ENCODE assay signal across 8 cellular contexts in the genomic region with DNA sequence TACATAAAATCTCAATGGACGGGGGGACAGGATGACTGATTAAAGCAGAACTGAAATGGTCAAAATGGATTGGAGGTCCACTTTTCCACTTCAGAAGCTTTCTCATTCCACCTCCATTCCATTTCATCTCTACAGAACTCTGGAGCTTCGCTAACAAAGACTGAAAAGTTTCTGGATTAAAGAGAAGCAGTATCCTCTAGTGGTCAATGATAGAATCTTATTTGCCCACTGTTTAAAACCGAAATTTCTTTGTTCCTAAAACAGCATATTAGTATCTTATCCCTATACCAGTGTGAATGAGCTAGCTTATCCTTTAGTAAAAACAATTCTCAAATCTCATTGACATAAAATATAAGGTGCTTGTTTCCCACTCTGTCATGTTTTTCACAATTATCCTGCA.
A peak's percentile ranks its signal among the peaks of the same experiment; 100 is the strongest.
DNase-seq lines count a peak whose midpoint lies in the region; ATAC-seq, FAIRE-seq and TF ChIP-seq lines count a peak whose summit lies in the region.

No MANE protein-coding gene starts in this region.

- no peaks in the 10 kb centered on the region for H3K27me3 ChIP-seq in RWPE2 (ENCODE audit: insufficient read depth, poor library complexity, severe bottlenecking)
- no peaks in the 10 kb centered on the region for H3K27me3 ChIP-seq in CD4-positive, alpha-beta memory T cell (ENCODE audit: insufficient read depth, low read length)

- no peak for TF ChIP-seq POLR2A in H54 (IDR thresholded peaks at IDR 0.05; ENCODE audit: low read depth, low read length)

- no peak overlapping the region for H3K27ac ChIP-seq in RWPE2 (ENCODE audit: poor library complexity, severe bottlenecking)
- H3K27ac ChIP-seq in CD4-positive, alpha-beta memory T cell (ENCODE audit: low read depth, low read length): no peak overlapping the region

- intact Hi-C loops in CD4-positive, alpha-beta memory T cell (cut with micrococcal nuclease): no loop called here

- no peaks in the 10 kb centered on the region for H3K4me1 ChIP-seq in RWPE2 (ENCODE audit: insufficient read depth, poor library complexity, severe bottlenecking)
- no peaks in the 10 kb centered on the region for H3K4me1 ChIP-seq in CD4-positive, alpha-beta memory T cell (ENCODE audit: insufficient read depth, low read length)

- no peaks in the 10 kb centered on the region for H3K9me3 ChIP-seq in RWPE2 (ENCODE audit: severe bottlenecking)
- H3K9me3 ChIP-seq in CD4-positive, alpha-beta memory T cell (ENCODE audit: control insufficient read depth in 1 of 2, low read length in 2 of 2): no peaks in the 10 kb centered on the region

- peak; percentile 74 for FAIRE-seq in H54 (lab: Jason Lieb, UNC)

- H3K4me3 ChIP-seq in AG09309 (ENCODE audit: control insufficient read depth, low read depth, low read length): no peak overlapping the region
- H3K4me3 ChIP-seq in RWPE2 (ENCODE audit: severe bottlenecking): no peak overlapping the region
- H3K4me3 ChIP-seq in CD4-positive, alpha-beta memory T cell (ENCODE audit: low read length in 2 of 2): no peak overlapping the region

- POLR2A ChIA-PET in CD4-positive, alpha-beta memory T cell (lab: Charles Lee; ENCODE audit: partially characterized antibody): no interaction called here

- peaks cover 11% of the 10 kb centered on the region for H3K4me1 Mint-ChIP-seq in glutamatergic neuron (ENCODE audit: low read depth, unreplicated experiment)
- H3K4me1 Mint-ChIP-seq in CD4-positive, alpha-beta memory T cell: no peaks in the 10 kb centered on the region

- H3K27ac Mint-ChIP-seq in glutamatergic neuron (ENCODE audit: unreplicated experiment): no peak overlapping the region
- no peak overlapping the region for H3K27ac Mint-ChIP-seq in CD4-positive, alpha-beta memory T cell

- DNase-seq in AG09309 (ENCODE audit: low read depth): no peak
- DNase-seq in H54 (ENCODE audit: insufficient read length, low spot score): peak; percentile 7
- no peak for DNase-seq in RWPE2 (ENCODE audit: low spot score)
- no peak for DNase-seq in glutamatergic neuron
- no peak for DNase-seq in germinal center (ENCODE audit: low spot score)
- DNase-seq in NCI-H2107 treated with DMSO at 0.1 percent for 48 hours (lab: John Stamatoyannopoulos, UW; ENCODE audit: unreplicated experiment): no peak
- no peak for DNase-seq in CD4-positive, alpha-beta memory T cell

- CTCF ChIA-PET in CD4-positive, alpha-beta memory T cell (lab: Charles Lee; ENCODE audit: partially characterized antibody): no interaction called here

- no peaks in the 10 kb centered on the region for H3K36me3 Mint-ChIP-seq in glutamatergic neuron (ENCODE audit: unreplicated experiment)
- H3K36me3 Mint-ChIP-seq in CD4-positive, alpha-beta memory T cell: no peaks in the 10 kb centered on the region

- H3K9me3 Mint-ChIP-seq in glutamatergic neuron (ENCODE audit: unreplicated experiment): no peaks in the 10 kb centered on the region
- no peaks in the 10 kb centered on the region for H3K9me3 Mint-ChIP-seq in CD4-positive, alpha-beta memory T cell

- H3K27me3 Mint-ChIP-seq in glutamatergic neuron (ENCODE audit: unreplicated experiment): peaks cover 1% of the 10 kb centered on the region
- H3K27me3 Mint-ChIP-seq in CD4-positive, alpha-beta memory T cell: no peaks in the 10 kb centered on the region

- TF ChIP-seq CTCF in AG09309 (IDR thresholded peaks at IDR 0.05; ENCODE audit: control insufficient read depth, insufficient read depth, low read depth, low read length, missing control alignments): peak; percentile 58
- peak; percentile 81 for TF ChIP-seq CTCF in RWPE2 (IDR thresholded peaks at IDR 0.05; ENCODE audit: poor library complexity, severe bottlenecking)
- TF ChIP-seq CTCF in glutamatergic neuron (IDR thresholded peaks at IDR 0.05; ENCODE audit: partially characterized antibody, unreplicated experiment): peak; percentile 44

- no peaks in the 10 kb centered on the region for H3K36me3 ChIP-seq in RWPE2 (ENCODE audit: low read depth)
- H3K36me3 ChIP-seq in CD4-positive, alpha-beta memory T cell (ENCODE audit: insufficient read depth, low read length): no peaks in the 10 kb centered on the region

- ATAC-seq in RWPE2 (ENCODE audit: low read depth): peak; percentile 62; the same call in 2 of the 3 replicates
- no peak for ATAC-seq in HG03039 (IDR thresholded peaks at IDR 0.05; ENCODE audit: unreplicated experiment)

- H3K4me3 Mint-ChIP-seq in glutamatergic neuron (ENCODE audit: unreplicated experiment): no peak overlapping the region
- no peak overlapping the region for H3K4me3 Mint-ChIP-seq in CD4-positive, alpha-beta memory T cell
